Comparison of ENCODE assay signal across 8 cellular contexts in the genomic region with DNA sequence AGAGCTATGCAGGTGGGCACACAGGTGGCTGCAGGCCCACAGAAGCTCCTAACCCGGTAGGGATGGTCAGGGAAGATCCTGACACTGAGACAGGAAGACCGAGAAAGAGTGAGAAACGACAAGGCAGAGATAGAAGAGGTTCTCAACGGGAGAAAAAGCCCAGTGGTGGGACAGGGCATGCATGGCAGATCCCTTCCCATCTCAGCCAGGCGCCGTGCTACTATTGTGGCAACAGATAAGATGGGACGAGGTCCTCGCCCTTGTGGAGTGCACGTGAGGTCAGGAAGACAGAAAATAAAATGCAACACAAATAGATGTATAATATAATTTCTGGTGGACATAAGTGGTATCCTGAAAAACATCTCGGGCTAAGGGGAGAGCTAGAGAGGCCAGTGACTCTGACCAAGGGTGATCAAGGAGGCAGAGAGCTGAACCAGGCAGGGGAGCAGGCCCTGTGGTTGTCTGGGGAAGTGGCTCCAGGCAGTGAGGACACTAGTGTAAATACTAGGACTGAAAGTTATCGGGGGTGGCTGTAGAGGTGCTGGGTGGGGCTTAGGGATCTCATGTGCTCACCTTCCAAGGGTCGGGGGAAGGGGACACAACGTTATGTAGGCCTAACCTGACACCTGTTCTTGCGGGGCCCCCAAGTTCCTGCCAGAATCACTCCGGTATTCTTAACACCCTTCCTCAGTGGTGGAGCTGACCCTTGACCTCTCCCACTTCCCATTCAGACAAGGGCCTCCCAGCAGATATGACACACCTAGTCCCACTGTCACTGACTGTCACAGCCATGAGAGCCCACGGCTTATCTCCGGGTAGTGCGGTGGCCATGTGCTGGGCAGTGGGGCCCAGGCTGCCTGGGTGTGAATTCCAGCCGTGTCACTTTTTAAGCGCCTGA. TPM values are rescaled to one million over a fixed set of nuclear protein-coding genes. Genes with fewer than 3 reads are reported as not detected.
DNase-seq lines count a peak whose midpoint lies in the region; ATAC-seq, FAIRE-seq and TF ChIP-seq lines count a peak whose summit lies in the region.

No MANE protein-coding gene starts in this region.

- no peak overlapping the region for H3K56ac ChIP-seq in H1 (replicated peaks; ENCODE audit: insufficient read length, low read depth, low read length)

- H2AK5ac ChIP-seq in H1 (ENCODE audit: low read depth, low read length), result peak overlapping the region; percentile 45; the same call in 1 of the 2 replicates

- TF ChIP-seq RAD21 in H1 (IDR thresholded peaks at IDR 0.05 in 1 of 2, conservative IDR thresholded peaks at IDR 0.05 in 1 of 2; ENCODE audit: low read depth in 2 of 2, low read length in 2 of 2), result no peak

- H2BK120ac ChIP-seq in H1 (replicated peaks; ENCODE audit: low read depth, low read length), result no peak overlapping the region

- peak overlapping the region in 2 of 4 experiments; percentile 38 to 65; a peak in 3 of 7 replicates for H3K9ac ChIP-seq in H1 (replicated peaks in 1 of 4; ENCODE audit: extremely low read depth in 1 of 4, low read depth in 3 of 4, low read length in 3 of 4)

- peak overlapping the region; percentile 65 to 100 (median 74) for H3K4me3 ChIP-seq in Peyer's patch
- H3K4me3 ChIP-seq in H1 (ENCODE audit: extremely low read depth in 1 of 4, insufficient read depth in 2 of 4, low read depth in 3 of 4, low read length in 4 of 4), result peak overlapping the region; percentile 37 to 72 (median 68); a peak in 7 of 8 replicates

- no peak for FAIRE-seq in H1 (lab: Jason Lieb, UNC)

- 67% methylated on average over 19 of the region's 20 CpGs; no CpG with 5 or more reads in 1 of the 2 experiments for WGBS in H1 (ENCODE audit: extremely low coverage in 1 of 2, insufficient coverage in 1 of 2, insufficient read length in 1 of 2, insufficient replicate concordance in 2 of 2, low coverage in 1 of 2, low lambda C conversion rate in 2 of 2, missing lambda C conversion rate in 1 of 2), 2 experiments

- peaks cover 0 to 4% of the 10 kb centered on the region in 2 experiments for H4K20me1 ChIP-seq in H1 (replicated peaks in 1 of 2; ENCODE audit: control insufficient read depth in 1 of 2, insufficient read depth in 2 of 2, low read length in 2 of 2)

- POLR2A ChIA-PET in H1 (lab: Charles Lee; ENCODE audit: partially characterized antibody), result interaction anchor here (0.8 to 2.9 kb wide), 7 partner anchors 10 to 108 kb away, joined by 3 to 19 read pairs (median 4); a partner anchor contains a TSS

- H3K79me1 ChIP-seq in H1 (ENCODE audit: low read depth, low read length), result no peaks in the 10 kb centered on the region

- no peak for TF ChIP-seq CTCF in Peyer's patch (IDR thresholded peaks at IDR 0.05)
- TF ChIP-seq CTCF in H1 (IDR thresholded peaks at IDR 0.05; ENCODE audit: control extremely low read depth in 1 of 3, insufficient read depth in 1 of 3, low read depth in 1 of 3, low read length in 3 of 3), result no peak
- TF ChIP-seq CTCF in nephron progenitor cell (IDR thresholded peaks at IDR 0.05), result no peak

- no peaks in the 10 kb centered on the region for H3K79me2 ChIP-seq in H1 (ENCODE audit: control insufficient read depth in 1 of 2, insufficient read depth in 2 of 2, low read length in 2 of 2)

- no peak for TF ChIP-seq POLR2A in Peyer's patch (IDR thresholded peaks at IDR 0.05)
- TF ChIP-seq POLR2A in H1 (IDR thresholded peaks at IDR 0.05; ENCODE audit: control extremely low read depth in 1 of 2, low read depth in 2 of 2, low read length in 2 of 2), result no peak; a peak in 1 of 3 replicates

- H3K9me3 ChIP-seq in Peyer's patch (no peaks in the 10 kb centered on the region), H1 (ENCODE audit: insufficient read depth in 2 of 2, low read depth in 1 of 2, low read length in 1 of 2) (no peaks in the 10 kb centered on the region)

- H2BK20ac ChIP-seq in H1 (ENCODE audit: low read length), result no peak overlapping the region

- H3K9me3 Mint-ChIP-seq in nephron progenitor cell, result no peaks in the 10 kb centered on the region

- H4K91ac ChIP-seq in H1 (replicated peaks; ENCODE audit: insufficient read length, low read length), result no peak overlapping the region

- H3K4me3 Mint-ChIP-seq in nephron progenitor cell, result peak overlapping the region; percentile 76

- CTCF ChIA-PET in H1 (lab: Charles Lee; ENCODE audit: partially characterized antibody), result interaction anchor here (0.8 to 11.0 kb wide), 12 partner anchors 8 to 143 kb away, joined by 3 to 157 read pairs (median 4); no protein-coding TSS in a partner anchor

- H3K4me1 Mint-ChIP-seq in nephron progenitor cell, result peaks cover 56% of the 10 kb centered on the region

- H2BK12ac ChIP-seq in H1 (ENCODE audit: low read depth, low read length), result 0 out of 2 replicates have a peak overlapping the region, but pooled peaks have one; percentile 69

- no peak overlapping the region for H3K18ac ChIP-seq in H1 (ENCODE audit: extremely low read depth, low read length)

- H3K36me3 Mint-ChIP-seq in nephron progenitor cell (ENCODE audit: low read depth), result peaks cover 41% of the 10 kb centered on the region

- H3K23ac ChIP-seq in H1 (ENCODE audit: insufficient read length), result no peak overlapping the region

- peaks cover 10% of the 10 kb centered on the region; the same call in 1 of the 2 replicates for H3K23me2 ChIP-seq in H1 (ENCODE audit: low read depth, low read length)

- H3K4me1 ChIP-seq in Peyer's patch, result peaks cover 0 to 14% (median 7%) of the 10 kb centered on the region in 4 donors
- H3K4me1 ChIP-seq in H1 (replicated peaks in 1 of 4; ENCODE audit: control insufficient read depth in 3 of 4, insufficient read depth in 4 of 4, low read length in 3 of 4), result peaks cover 9 to 18% (median 13%) of the 10 kb centered on the region in 4 experiments

- no peak overlapping the region for H4K5ac ChIP-seq in H1 (ENCODE audit: insufficient read length, low read depth, low read length)

- DNase-seq in ELR (ENCODE audit: low read depth) (peak; percentile 21), Peyer's patch (peak in 1 of 3 donors; percentile 64), H1 (ENCODE audit: low read depth in 1 of 2, low spot score in 2 of 2) (no peak), nephron progenitor cell (no peak), ecto neural progenitor cell (ENCODE audit: low spot score) (no peak), NCI-H510A treated with DMSO at 0.1 percent for 48 hours (lab: John Stamatoyannopoulos, UW) (no peak), NCI-H1417 (lab: John Stamatoyannopoulos, UW) (no peak)

- H3K27ac ChIP-seq in Peyer's patch, result peak overlapping the region; percentile 67 to 95 (median 84)
- no peak overlapping the region for H3K27ac ChIP-seq in H1 (ENCODE audit: low read depth, low read length)

- H3K14ac ChIP-seq in H1 (ENCODE audit: insufficient read length), result no peak overlapping the region

- H2AFZ ChIP-seq in H1 (ENCODE audit: low read length), result no peak overlapping the region

- H3K27me3 ChIP-seq in Peyer's patch, result no peaks in the 10 kb centered on the region
- peaks cover 0 to 7% (median 0%) of the 10 kb centered on the region in 4 experiments; a peak in 3 of 7 replicates for H3K27me3 ChIP-seq in H1 (replicated peaks in 1 of 4; ENCODE audit: control insufficient read depth in 3 of 4, extremely low read depth in 1 of 4, insufficient read depth in 3 of 4, low read length in 3 of 4)

- no peak overlapping the region for H3K4ac ChIP-seq in H1 (replicated peaks; ENCODE audit: insufficient read length, low read depth, low read length)

- no peak for ATAC-seq in HG03175 (IDR thresholded peaks at IDR 0.05; ENCODE audit: unreplicated experiment)

- no peak for TF ChIP-seq EP300 in H1 (IDR thresholded peaks at IDR 0.05; ENCODE audit: borderline replicate concordance in 1 of 2, low read depth in 2 of 2, low read length in 2 of 2)

- peaks cover 0 to 23% (median 0%) of the 10 kb centered on the region in 3 donors for H3K36me3 ChIP-seq in Peyer's patch
- peaks cover 7 to 16% (median 14%) of the 10 kb centered on the region in 4 experiments; a peak in 7 of 8 replicates for H3K36me3 ChIP-seq in H1 (ENCODE audit: control insufficient read depth in 2 of 4, insufficient read depth in 4 of 4, low read length in 3 of 4)

- H4K8ac ChIP-seq in H1 (ENCODE audit: extremely low read depth, insufficient read depth, low read length), result no peak overlapping the region

- no peak overlapping the region for H2BK5ac ChIP-seq in H1 (ENCODE audit: low read depth, low read length)

- peak overlapping the region; percentile 57 for H3K27ac Mint-ChIP-seq in nephron progenitor cell

- H3K4me2 ChIP-seq in H1 (ENCODE audit: insufficient read depth in 1 of 2, low read depth in 2 of 2, low read length in 2 of 2), result peak overlapping the region; percentile 73 to 85

- H3K27me3 Mint-ChIP-seq in nephron progenitor cell (ENCODE audit: low read depth, poor library complexity), result peaks cover 24% of the 10 kb centered on the region

- H2BK15ac ChIP-seq in H1 (ENCODE audit: low read length), result peak overlapping the region; percentile 84; the same call in 1 of the 2 replicates

RNA-seq across cellular contexts. Expression of a gene that starts 1.0 kb away (rescaled TPM):
- total RNA-seq in Peyer's patch, result 10 to 100 TPM; 15.0 to 83.0 (median 29.9) TPM
- total RNA-seq in H1 (2021; fragmentation: NEBNext Ultra II Directional; extraction: Animal tissue kit (Norgen Biotek cat#: 25700)), result 15.8 and 16.7 TPM in 2 replicates
- 12.2 and 12.7 TPM in 2 replicates for polyA plus RNA-seq in H1 (2011; rRNA removed)
- polyA plus RNA-seq in H1 (2011; cell fraction: cytosol; rRNA removed), result 15.8 TPM
- polyA plus RNA-seq in H1 (2011; cell fraction: nucleus; rRNA removed), result 7.5 TPM
- polyA plus RNA-seq in H1 (2012, experiment 1 of 2), result 15.0 to 16.5 TPM (median 15.5 TPM) in 4 replicates
- 5.7 TPM for polyA plus RNA-seq in H1 (2012, experiment 2 of 2)
- 13.5 TPM for polyA plus RNA-seq in H1 (2013, experiment 1 of 2)
- polyA plus RNA-seq in H1 (2013, experiment 2 of 2), result 13.9 TPM
- 14.4 and 15.9 TPM in 2 replicates for polyA minus RNA-seq in H1 (2011; rRNA and poly(A)+ RNA removed)
- 5.9 TPM for polyA minus RNA-seq in H1 (2011; cell fraction: cytosol; rRNA and poly(A)+ RNA removed)
- 7.6 TPM for polyA minus RNA-seq in H1 (2011; cell fraction: nucleus; rRNA and poly(A)+ RNA removed)

RNA-seq across cellular contexts. Expression of a gene that starts 23.6 kb away (rescaled TPM):
- not detected for total RNA-seq in Peyer's patch
- total RNA-seq in H1 (2021; fragmentation: NEBNext Ultra II Directional; extraction: Animal tissue kit (Norgen Biotek cat#: 25700)), result 0.27 and 0.34 TPM in 2 replicates
- polyA plus RNA-seq in H1 (2011; rRNA removed), result 0.12 and 0.14 TPM in 2 replicates
- polyA plus RNA-seq in H1 (2011; cell fraction: cytosol; rRNA removed), result 0.05 TPM
- 0.57 TPM for polyA plus RNA-seq in H1 (2011; cell fraction: nucleus; rRNA removed)
- 0.21 to 0.36 TPM (median 0.32 TPM) in 4 replicates for polyA plus RNA-seq in H1 (2012, experiment 1 of 2)
- 0.25 TPM for polyA plus RNA-seq in H1 (2012, experiment 2 of 2)
- 0.59 TPM for polyA plus RNA-seq in H1 (2013, experiment 1 of 2)
- 0.55 TPM for polyA plus RNA-seq in H1 (2013, experiment 2 of 2)
- polyA minus RNA-seq in H1 (2011; rRNA and poly(A)+ RNA removed), result 0.05 and 0.06 TPM in 2 replicates
- polyA minus RNA-seq in H1 (2011; cell fraction: cytosol; rRNA and poly(A)+ RNA removed), result 0.44 TPM
- 0.30 TPM for polyA minus RNA-seq in H1 (2011; cell fraction: nucleus; rRNA and poly(A)+ RNA removed)

RNA-seq across cellular contexts. Expression of a gene that starts 41.9 kb away (rescaled TPM):
- not detected for total RNA-seq in Peyer's patch
- total RNA-seq in H1 (2021; fragmentation: NEBNext Ultra II Directional; extraction: Animal tissue kit (Norgen Biotek cat#: 25700)), result 6.9 and 7.3 TPM in 2 replicates
- polyA plus RNA-seq in H1 (2011; rRNA removed), result 3.7 and 4.4 TPM in 2 replicates
- 4.0 TPM for polyA plus RNA-seq in H1 (2011; cell fraction: cytosol; rRNA removed)
- 2.3 TPM for polyA plus RNA-seq in H1 (2011; cell fraction: nucleus; rRNA removed)
- 3.3 to 7.0 TPM (median 5.5 TPM) in 4 replicates for polyA plus RNA-seq in H1 (2012, experiment 1 of 2)
- polyA plus RNA-seq in H1 (2012, experiment 2 of 2), result 1.3 TPM
- 5.6 TPM for polyA plus RNA-seq in H1 (2013, experiment 1 of 2)
- 5.4 TPM for polyA plus RNA-seq in H1 (2013, experiment 2 of 2)
- 0.15 and 0.38 TPM in 2 replicates for polyA minus RNA-seq in H1 (2011; rRNA and poly(A)+ RNA removed)
- polyA minus RNA-seq in H1 (2011; cell fraction: cytosol; rRNA and poly(A)+ RNA removed), result 4.1 TPM
- 2.9 TPM for polyA minus RNA-seq in H1 (2011; cell fraction: nucleus; rRNA and poly(A)+ RNA removed)
